Comparison of ENCODE assay signal across 14 cellular contexts in the genomic region with DNA sequence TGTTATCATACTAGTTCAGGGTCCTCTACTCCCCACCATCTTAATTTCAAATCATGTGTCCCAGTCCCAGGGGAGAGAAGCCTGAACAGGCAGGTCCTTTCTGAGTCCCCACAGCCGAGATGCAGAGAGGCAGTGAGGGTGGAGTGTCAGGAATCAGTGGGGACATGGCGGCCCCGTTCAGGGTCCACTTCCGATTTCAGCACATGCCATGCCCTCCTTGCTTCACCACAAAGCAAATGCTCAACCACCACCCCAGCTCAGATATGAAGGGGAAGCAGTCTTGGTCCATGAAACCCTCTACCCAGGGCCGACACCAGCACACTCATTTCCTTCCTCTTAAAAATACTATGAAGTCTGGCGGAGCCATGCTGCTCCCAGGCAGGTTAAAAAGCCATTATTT. TPM values are rescaled to one million over a fixed set of nuclear protein-coding genes. Genes with fewer than 3 reads are reported as not detected.
DNase-seq lines count a peak whose midpoint lies in the region; TF ChIP-seq lines count a peak whose summit lies in the region.
"Had no signal": no experiment of that assay in that cellular context is flagged by ENCODE, and none has a peak within 500 bp of the region (broad histone marks: within the 10 kb centered on the region; RNA-seq: fewer than 3 reads in every experiment).

No MANE protein-coding gene starts in this region.

- TF ChIP-seq CTCF in HL-60 (IDR thresholded peaks at IDR 0.05; ENCODE audit: insufficient read depth, low read length) = no peak
- no peak for TF ChIP-seq CTCF in liver (IDR thresholded peaks at IDR 0.05; ENCODE audit: low read depth, low read length, missing input control)
- TF ChIP-seq CTCF in colonic mucosa (IDR thresholded peaks at IDR 0.05) = no peak
- TF ChIP-seq CTCF in A673 (conservative IDR thresholded peaks at IDR 0.05; ENCODE audit: low read depth, low read length) = no peak

- CTCF ChIA-PET in A673 (lab: Charles Lee) = interaction anchor here (1.2 to 2.7 kb wide), 2 partner anchors 77 kb away, joined by 5 to 28 read pairs; no protein-coding TSS in a partner anchor

- DNase-seq in CD1c-positive myeloid dendritic cell (ENCODE audit: extremely low spot score) (peak; percentile 87), HL-60 (ENCODE audit: low read depth in 1 of 2, low spot score in 1 of 2) (peak in 1 of 2 experiments; percentile 89), UCSD-AML1 (lab: John Stamatoyannopoulos, UW; ENCODE audit: unreplicated experiment) (peak; percentile 69), colonic mucosa (no peak), AG08395 (ENCODE audit: low spot score) (no peak), H4 (ENCODE audit: low spot score) (no peak), A673 (ENCODE audit: low spot score) (no peak)
- DNase-seq: activated CD4-positive, alpha-beta T cell treated with anti-CD3 and anti-CD28 coated beads for 1 hour; Calu3; heart right ventricle; NCI-H526 treated with DMSO at 0.1 percent for 48 hours; stimulated activated CD4-positive, alpha-beta T cell treated with anti-CD3 and anti-CD28 coated beads, Interleukin-1b, Interleukin-23, amount 100 ng/mL, for 48 hours had no signal

- H3K4me1 ChIP-seq in liver (ENCODE audit: control insufficient read depth in 4 of 4, insufficient read depth in 4 of 4, low read length in 3 of 4) = peaks cover 10 to 21% (median 15%) of the 10 kb centered on the region in 4 donors
- H3K4me1 ChIP-seq in colonic mucosa = peaks cover 4% of the 10 kb centered on the region
- peaks cover 10% of the 10 kb centered on the region for H3K4me1 ChIP-seq in A673 (ENCODE audit: insufficient read depth, low read length, poor library complexity, severe bottlenecking)

- H3K9me3 ChIP-seq in liver (ENCODE audit: control insufficient read depth in 4 of 4, low read length in 3 of 4) = no peaks in the 10 kb centered on the region
- no peaks in the 10 kb centered on the region for H3K9me3 ChIP-seq in colonic mucosa
- H3K9me3 ChIP-seq in A673 (ENCODE audit: low read depth, low read length, poor library complexity, severe bottlenecking) = no peaks in the 10 kb centered on the region
- H3K9me3 ChIP-seq: heart right ventricle had no signal

- H3K9ac ChIP-seq in liver (ENCODE audit: low read depth in 1 of 2, low read length in 2 of 2) (no peak overlapping the region), colonic mucosa (ENCODE audit: low read depth in 2 of 2, low read length in 2 of 2) (peak overlapping the region in 1 of 2 donors; percentile 12)

- H3K36me3 ChIP-seq in liver (ENCODE audit: control insufficient read depth in 4 of 4, insufficient read depth in 3 of 4, low read depth in 1 of 4, low read length in 3 of 4) (no peaks in the 10 kb centered on the region), colonic mucosa (no peaks in the 10 kb centered on the region), A673 (ENCODE audit: insufficient read depth, low read length, poor library complexity, severe bottlenecking) (no peaks in the 10 kb centered on the region)
- H3K36me3 ChIP-seq: cardiac muscle cell, heart right ventricle had no signal

- no TSS peak for BruUV-seq in A673 (replicated peaks; lab: Mats Ljungman, UMichigan)

- POLR2A ChIA-PET in A673 (lab: Charles Lee; ENCODE audit: low non-redundant PET) = no interaction called here

- WGBS in liver = 75% methylated on average over 6 of the region's 6 CpGs

- intact Hi-C loops in colonic mucosa (cut with DNase I) (no loop called here), A673 (cut with micrococcal nuclease; ENCODE audit: unreplicated experiment) (loop anchor here (10.0 kb wide), 1 partner anchor 167 kb away; no protein-coding TSS in a partner anchor)

- no peak for TF ChIP-seq RAD21 in liver (IDR thresholded peaks at IDR 0.05)

- no peaks in the 10 kb centered on the region for H3K27me3 ChIP-seq in HL-60 (ENCODE audit: insufficient read depth, poor library complexity, severe bottlenecking)
- no peaks in the 10 kb centered on the region for H3K27me3 ChIP-seq in liver (ENCODE audit: control insufficient read depth in 4 of 4, insufficient read depth in 4 of 4, low read length in 3 of 4)
- H3K27me3 ChIP-seq in colonic mucosa = no peaks in the 10 kb centered on the region
- no peaks in the 10 kb centered on the region for H3K27me3 ChIP-seq in A673 (replicated peaks; ENCODE audit: insufficient read depth, low read depth, low read length, poor library complexity)

- peak overlapping the region; percentile 84 for H3K27ac ChIP-seq in HL-60 (replicated peaks)
- H3K27ac ChIP-seq in liver (ENCODE audit: low read depth in 1 of 2, low read length in 2 of 2) = peak overlapping the region in 1 of 2 donors; percentile 62
- no peak overlapping the region for H3K27ac ChIP-seq in colonic mucosa
- no peak overlapping the region for H3K27ac ChIP-seq in A673 (ENCODE audit: low read depth, low read length, poor library complexity, severe bottlenecking)
- H3K27ac ChIP-seq: cardiac muscle cell had no signal

- H3K4me3 ChIP-seq in HL-60 (replicated peaks; ENCODE audit: insufficient read depth, low read length) (no peak overlapping the region), liver (ENCODE audit: low read depth in 1 of 3, low read length in 3 of 3) (no peak overlapping the region), colonic mucosa (no peak overlapping the region), A673 (ENCODE audit: low read depth, low read length, poor library complexity, severe bottlenecking) (no peak overlapping the region)
- H3K4me3 ChIP-seq: cardiac muscle cell, heart right ventricle had no signal

TF ChIP-seq in liver, 16 proteins besides CTCF, POLR2A, EP300 and RAD21:
- peak; percentile 23 for TF ChIP-seq YY1 (IDR thresholded peaks at IDR 0.05)
- TF ChIP-seq JUND (IDR thresholded peaks at IDR 0.05) = no peak

RNA-seq across cellular contexts. Expression of a gene that starts 5.1 kb away (rescaled TPM):
- total RNA-seq in liver = 1 to 10 TPM; 2.3 to 3.5 TPM
- polyA plus RNA-seq in liver = 1 to 10 TPM; 1.1 to 1.2 TPM
- 1 to 10 TPM; 4.5 to 5.6 TPM for total RNA-seq in colonic mucosa
- 0.15 TPM in 1 of 2 replicates, not detected in the other for total RNA-seq in H4 (2014; rRNA removed; shearing (Covaris generic))
- total RNA-seq in A673 (2021) = 0.77 and 0.92 TPM in 2 replicates

RNA-seq across cellular contexts. Expression of a gene that starts 33.7 kb away (rescaled TPM):
- total RNA-seq in liver (100 to 1,000 TPM in 1 of 2 donors, 10 to 100 TPM in 1; 89.4 to 160 TPM), colonic mucosa (100 to 1,000 TPM; 414 to 610 TPM), A673 (2021) (204 and 225 TPM in 2 replicates)
- polyA plus RNA-seq in liver = 100 to 1,000 TPM in 1 of 2 donors, 10 to 100 TPM in 1; 60.4 to 105 TPM
- total RNA-seq in H4 (2014; rRNA removed; shearing (Covaris generic)) = 257 and 363 TPM in 2 replicates

RNA-seq across cellular contexts. Expression of a gene that starts 45.7 kb away (rescaled TPM):
- total RNA-seq in liver (10 to 100 TPM; 10.2 to 21.8 TPM), colonic mucosa (10 to 100 TPM; 23.6 to 26.8 TPM), A673 (2021) (28.9 and 30.9 TPM in 2 replicates)
- polyA plus RNA-seq in liver = 10 to 100 TPM; 15.7 to 16.0 TPM
- 17.7 and 17.8 TPM in 2 replicates for total RNA-seq in H4 (2014; rRNA removed; shearing (Covaris generic))

Comparison
In these comparisons a context has a peak if more than half of its experiments do, and no peak if none do; other contexts are left out.
1. DNase-seq: peak in CD1c-positive myeloid dendritic cell (single experiment) and UCSD-AML1 (single experiment); none in colonic mucosa (single experiment), AG08395 (single experiment), H4 (single experiment) and A673 (single experiment).